In genomic region chr3:15268033-15268631, GRCh38 we compare ENCODE assay signal across 8 cellular contexts.
DNase-seq lines count a peak whose midpoint lies in the region; ATAC-seq lines count a peak whose summit lies in the region.

No MANE protein-coding gene starts in this region.

- DNase-seq in GF-D8 (lab: John Stamatoyannopoulos, UW): peak; percentile 22
- DNase-seq in NCI-H510A treated with DMSO at 0.1 percent for 48 hours (lab: John Stamatoyannopoulos, UW): peak; percentile 72
- DNase-seq in activated CD4-positive, alpha-beta T cell treated with anti-CD3 and anti-CD28 coated beads for 48 hours: peak; percentile 91
- peak; percentile 86 for DNase-seq in cerebellum (ENCODE audit: low spot score)
- DNase-seq in left lobe of liver (ENCODE audit: low spot score): peak; percentile 81
- peak; percentile 78 to 82 for DNase-seq in stimulated activated CD4-positive, alpha-beta T cell treated with anti-CD3 and anti-CD28 coated beads, Interleukin-2, amount 100 ng/mL, for 48 hours

- ATAC-seq in HG03108 (IDR thresholded peaks at IDR 0.05; ENCODE audit: unreplicated experiment): peak; percentile 37
- peak; percentile 94 for ATAC-seq in left lobe of liver
- no peak for ATAC-seq in HG03469 (IDR thresholded peaks at IDR 0.05; ENCODE audit: unreplicated experiment)

Comparison
In these comparisons a context has a peak if more than half of its experiments do, and no peak if none do; other contexts are left out.
1. DNase-seq: peak in every context shown above with its lines; median percentile 91 in activated CD4-positive, alpha-beta T cell treated with anti-CD3 and anti-CD28 coated beads for 48 hours; 86 in cerebellum; 81 in left lobe of liver; 80 in stimulated activated CD4-positive, alpha-beta T cell treated with anti-CD3 and anti-CD28 coated beads, Interleukin-2, amount 100 ng/mL, for 48 hours; 72 in NCI-H510A treated with DMSO at 0.1 percent for 48 hours; 22 in GF-D8.